Comparison of ENCODE assay signal across 9 cellular contexts in the genomic region with DNA sequence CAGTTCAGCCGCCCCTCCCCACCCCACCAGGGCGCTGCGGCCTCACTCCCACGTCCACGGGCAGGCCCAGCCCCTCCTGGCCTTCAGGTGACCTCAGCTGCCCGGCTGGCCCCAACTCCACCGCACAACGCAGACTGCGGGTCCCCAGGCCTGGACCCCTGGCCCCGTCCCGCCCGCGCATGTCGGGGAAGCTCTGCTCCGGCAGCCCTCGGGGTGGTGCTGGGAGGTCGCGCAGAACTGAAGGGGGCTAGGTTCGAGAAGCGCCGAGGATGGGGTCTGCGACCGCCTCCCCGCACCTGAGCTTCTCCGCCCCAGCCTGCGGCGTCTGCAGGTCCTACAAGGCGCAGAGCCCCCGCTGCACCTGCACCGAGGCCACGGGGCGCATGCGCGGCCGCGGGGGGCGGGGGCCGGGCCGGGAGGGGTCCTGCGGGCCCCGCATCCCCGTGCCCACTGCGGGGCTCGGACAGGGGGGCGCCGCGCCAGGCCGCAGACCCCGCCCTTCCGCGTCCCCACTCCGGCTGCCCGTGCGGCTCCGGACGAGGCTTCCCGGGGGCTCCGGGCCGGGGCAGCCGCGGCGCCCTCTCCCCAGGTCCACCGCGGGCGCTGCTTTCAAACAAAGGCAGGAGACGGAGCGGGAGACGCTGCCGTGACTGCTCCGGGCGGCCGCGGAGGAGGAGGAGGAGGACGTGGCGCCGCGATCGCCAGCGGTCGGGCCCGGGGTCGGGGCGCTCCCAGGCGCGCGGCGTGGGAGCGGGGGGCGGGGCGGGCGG. TPM values are rescaled to one million over a fixed set of nuclear protein-coding genes. Genes with fewer than 3 reads are reported as not detected.
A peak's percentile ranks its signal among the peaks of the same experiment; 100 is the strongest.
DNase-seq lines count a peak whose midpoint lies in the region; ATAC-seq and TF ChIP-seq lines count a peak whose summit lies in the region.
"Had no signal": no experiment of that assay in that cellular context is flagged by ENCODE, and none has a peak within 500 bp of the region (broad histone marks: within the 10 kb centered on the region; RNA-seq: fewer than 3 reads in every experiment).

No MANE protein-coding gene starts in this region.

- H3K27ac Mint-ChIP-seq in mesothelial cell of epicardium, result no peak overlapping the region

- H3K36me3 Mint-ChIP-seq in mesothelial cell of epicardium, result peaks cover 2% of the 10 kb centered on the region

- H3K4me1 Mint-ChIP-seq in mesothelial cell of epicardium, result peaks cover 11% of the 10 kb centered on the region

- in situ Hi-C loops in ACHN (cut with HindIII; ENCODE audit: low pct_ligation_motif_present, low pct_unique_long_range_greater_than_20kb, low sequenced_read_pairs) (no loop called here), brain microvascular endothelial cell (cut with HindIII; ENCODE audit: low pct_ligation_motif_present, low sequenced_read_pairs) (no loop called here)

- H3K27me3 ChIP-seq in HUES6 (ENCODE audit: control insufficient read depth, insufficient read depth, low read length), result peaks cover 71% of the 10 kb centered on the region
- peaks cover 31% of the 10 kb centered on the region for H3K27me3 ChIP-seq in brain microvascular endothelial cell (replicated peaks)

- H3K36me3 ChIP-seq in HUES6 (ENCODE audit: control insufficient read depth, insufficient read depth, low read length) (no peaks in the 10 kb centered on the region), brain microvascular endothelial cell (replicated peaks) (no peaks in the 10 kb centered on the region)
- H3K36me3 ChIP-seq: left lung had no signal

- H3K4me1 ChIP-seq in HUES6 (ENCODE audit: control insufficient read depth, insufficient read depth, low read length), result peaks cover 4% of the 10 kb centered on the region; the same call in 1 of the 2 replicates

- H3K27ac ChIP-seq in HUES6 (ENCODE audit: low read depth, low read length), result no peak overlapping the region
- no peak overlapping the region for H3K27ac ChIP-seq in brain microvascular endothelial cell
- H3K27ac ChIP-seq: left lung had no signal

- H3K27me3 Mint-ChIP-seq in mesothelial cell of epicardium (ENCODE audit: low read depth), result peaks cover 42% of the 10 kb centered on the region

- no peaks in the 10 kb centered on the region for H3K9me3 Mint-ChIP-seq in mesothelial cell of epicardium

- TF ChIP-seq CTCF in brain microvascular endothelial cell (IDR thresholded peaks at IDR 0.05; ENCODE audit: low read depth, low read length, missing control alignments) (no peak), mesothelial cell of epicardium (IDR thresholded peaks at IDR 0.05; ENCODE audit: unreplicated experiment) (no peak)

- no peak for ATAC-seq in HG03108 (IDR thresholded peaks at IDR 0.05; ENCODE audit: unreplicated experiment)

- no peaks in the 10 kb centered on the region for H3K9me3 ChIP-seq in HUES6 (ENCODE audit: control insufficient read depth, insufficient read depth, low read depth, low read length)
- H3K9me3 ChIP-seq: left lung had no signal

- peak overlapping the region; percentile 54 for H3K4me3 Mint-ChIP-seq in mesothelial cell of epicardium

- H3K4me3 ChIP-seq in HUES6 (ENCODE audit: low read depth, low read length) (peak overlapping the region; percentile 68), brain microvascular endothelial cell (ENCODE audit: low read depth, low read length) (peak overlapping the region; percentile 3)

- no peak overlapping the region for H3K9ac ChIP-seq in HUES6 (ENCODE audit: low read length)

- DNase-seq in ACHN (peak; percentile 24), brain microvascular endothelial cell (no peak), mesothelial cell of epicardium (ENCODE audit: low spot score in 2 of 2, unreplicated experiment in 2 of 2) (no peak), HT-29 (ENCODE audit: low spot score) (no peak), SKM-1 treated with dmso at 0.1 percent for 144 hours (lab: John Stamatoyannopoulos, UW; ENCODE audit: unreplicated experiment) (no peak), GM19238 (ENCODE audit: insufficient read length, low spot score) (no peak)

RNA-seq across cellular contexts. Expression of a gene that starts 0.7 kb away (rescaled TPM):
- 25.2 to 28.2 TPM (median 25.2 TPM) in 3 replicates for total RNA-seq in mesothelial cell of epicardium
- 0.08 TPM in 1 of 2 replicates, not detected in the other for total RNA-seq in HT-29 (2014; rRNA removed; shearing (Covaris generic))

RNA-seq across cellular contexts. Expression of a gene that starts 49.7 kb away (rescaled TPM):
- 53.0 to 55.8 TPM (median 55.8 TPM) in 3 replicates for total RNA-seq in mesothelial cell of epicardium
- 49.1 and 49.4 TPM in 2 replicates for total RNA-seq in HT-29 (2014; rRNA removed; shearing (Covaris generic))

Comparison
In these comparisons a context has a peak if more than half of its experiments do, and no peak if none do; other contexts are left out.
1. RNA of a gene that starts 0.7 kb away (total RNA-seq): 25.2 to 28.2 TPM in mesothelial cell of epicardium; 0.08 TPM in HT-29; every median in the first group is over 10 times any median in the second.